21 cellular contexts compared by ENCODE assay signal in genomic region chr7:150570712-150571465, GRCh38. TPM values are rescaled to one million over a fixed set of nuclear protein-coding genes. Genes with fewer than 3 reads are reported as not detected.
DNase-seq lines count a peak whose midpoint lies in the region; ATAC-seq, FAIRE-seq and TF ChIP-seq lines count a peak whose summit lies in the region.
"Had no signal": no experiment of that assay in that cellular context is flagged by ENCODE, and none has a peak within 500 bp of the region (broad histone marks: within the 10 kb centered on the region; RNA-seq: fewer than 3 reads in every experiment).

No MANE protein-coding gene starts in this region.

- no peak for ATAC-seq in activated CD8-positive, alpha-beta memory T cell treated with anti-CD3 and anti-CD28 coated beads, Interleukin-2, amount 10 ng/mL, durations not matched to agents 7 days and 5 days
- ATAC-seq in T-cell (replicated peaks in 1 of 4) (no peak), K562 (no peak)
- no peak for ATAC-seq in natural killer cell treated with Interleukin-12 subunit alpha and Interleukin-12 subunit beta and Interleukin-15 and Interleukin-18, amount 100 ng/mL, for 72 hours
- ATAC-seq: stimulated activated naive CD8-positive, alpha-beta T cell treated with anti-CD3 and anti-CD28 coated beads, Interleukin-15, amount 100 ng/mL, for 72 hours had no signal

- H3K79me2 ChIP-seq in K562 (ENCODE audit: control insufficient read depth, insufficient read depth, low read length) (no peaks in the 10 kb centered on the region), Karpas-422 (ENCODE audit: low read length) (no peaks in the 10 kb centered on the region)

- peak overlapping the region; percentile 88 for H3K4me3 Mint-ChIP-seq in activated CD8-positive, alpha-beta memory T cell treated with anti-CD3 and anti-CD28 coated beads, Interleukin-2, amount 10 ng/mL, durations not matched to agents 7 days and 5 days
- peak overlapping the region; percentile 87 to 99 (median 99) for H3K4me3 Mint-ChIP-seq in T-cell
- H3K4me3 Mint-ChIP-seq in natural killer cell treated with Interleukin-12 subunit alpha and Interleukin-12 subunit beta and Interleukin-15 and Interleukin-18, amount 100 ng/mL, for 72 hours = peak overlapping the region; percentile 93
- H3K4me3 Mint-ChIP-seq: memory B cell, nephron had no signal

- H3K27ac ChIP-seq in K562 (ENCODE audit: extremely low read depth, low read depth, low read length) (no peak overlapping the region), Karpas-422 (ENCODE audit: low read length) (no peak overlapping the region)

- intact Hi-C loops in K562 (cut with micrococcal nuclease) = no loop called here

- no peak for TF ChIP-seq POLR2A in K562 (conservative IDR thresholded peaks at IDR 0.05)

- no peak for TF ChIP-seq EP300 in K562 (IDR thresholded peaks at IDR 0.05; ENCODE audit: low read length)

- H3K27me3 Mint-ChIP-seq in activated CD8-positive, alpha-beta memory T cell treated with anti-CD3 and anti-CD28 coated beads, Interleukin-2, amount 10 ng/mL, durations not matched to agents 7 days and 5 days = no peaks in the 10 kb centered on the region
- H3K27me3 Mint-ChIP-seq in T-cell = no peaks in the 10 kb centered on the region
- H3K27me3 Mint-ChIP-seq in natural killer cell treated with Interleukin-12 subunit alpha and Interleukin-12 subunit beta and Interleukin-15 and Interleukin-18, amount 100 ng/mL, for 72 hours = no peaks in the 10 kb centered on the region
- H3K27me3 Mint-ChIP-seq: stimulated activated naive CD8-positive, alpha-beta T cell treated with anti-CD3 and anti-CD28 coated beads, Interleukin-15, amount 100 ng/mL, for 72 hours had no signal

- H3K9me1 ChIP-seq in K562 (ENCODE audit: control insufficient read depth, insufficient read depth, low read length) = no peaks in the 10 kb centered on the region

- no peak for TF ChIP-seq CTCF in K562 (IDR thresholded peaks at IDR 0.05 in 2 of 3, conservative IDR thresholded peaks at IDR 0.05 in 1 of 3; ENCODE audit: insufficient read depth in 2 of 3, low read depth in 1 of 3, low read length in 3 of 3)

- WGBS in K562 (ENCODE audit: insufficient coverage, low coverage, missing lambda C conversion rate) = under 1% methylated on average over 5 of the region's 5 CpGs

- no peak for TF ChIP-seq RAD21 in K562 (CRISPR knock-in tag; conservative IDR thresholded peaks at IDR 0.05 in 1 of 2, IDR thresholded peaks at IDR 0.05 in 1 of 2)

- H3K36me3 ChIP-seq in K562 (ENCODE audit: control insufficient read depth, insufficient read depth, low read length) (no peaks in the 10 kb centered on the region), Karpas-422 (ENCODE audit: insufficient read depth, low read length) (no peaks in the 10 kb centered on the region)

- H3K9me3 Mint-ChIP-seq in activated CD8-positive, alpha-beta memory T cell treated with anti-CD3 and anti-CD28 coated beads, Interleukin-2, amount 10 ng/mL, durations not matched to agents 7 days and 5 days (ENCODE audit: low read depth) = peaks cover 19% of the 10 kb centered on the region
- H3K9me3 Mint-ChIP-seq in T-cell = peaks cover 5 to 40% (median 37%) of the 10 kb centered on the region in 3 donors
- peaks cover 12% of the 10 kb centered on the region for H3K9me3 Mint-ChIP-seq in natural killer cell treated with Interleukin-12 subunit alpha and Interleukin-12 subunit beta and Interleukin-15 and Interleukin-18, amount 100 ng/mL, for 72 hours
- H3K9me3 Mint-ChIP-seq: memory B cell, nephron had no signal

- H3K36me3 Mint-ChIP-seq in activated CD8-positive, alpha-beta memory T cell treated with anti-CD3 and anti-CD28 coated beads, Interleukin-2, amount 10 ng/mL, durations not matched to agents 7 days and 5 days = peaks cover 80% of the 10 kb centered on the region
- H3K36me3 Mint-ChIP-seq in T-cell = peaks cover 73% of the 10 kb centered on the region
- peaks cover 79% of the 10 kb centered on the region for H3K36me3 Mint-ChIP-seq in natural killer cell treated with Interleukin-12 subunit alpha and Interleukin-12 subunit beta and Interleukin-15 and Interleukin-18, amount 100 ng/mL, for 72 hours
- H3K36me3 Mint-ChIP-seq: memory B cell had no signal

- POLR2A ChIA-PET in T-cell (lab: Charles Lee) = no interaction called here
- POLR2A ChIA-PET in K562 (lab: Yijun Ruan, JAX) = interaction anchor here (0.7 kb wide), 1 partner anchor 426 kb away, joined by 3 read pairs; no protein-coding TSS in a partner anchor

- H3K4me3 ChIP-seq in K562 (no peak overlapping the region), Karpas-422 (ENCODE audit: low read length) (no peak overlapping the region)

- CTCF ChIA-PET in activated CD8-positive, alpha-beta memory T cell treated with anti-CD3 and anti-CD28 coated beads, Interleukin-2, amount 10 ng/mL, durations not matched to agents 7 days and 5 days (lab: Charles Lee) = interaction anchor here (0.5 to 5.1 kb wide), 5 partner anchors 16 to 1310 kb away, joined by 3 to 52 read pairs (median 3); partner anchors contain the start of genes GIMAP7 and GIMAP8
- CTCF ChIA-PET in T-cell (lab: Charles Lee) = interaction anchor here in 1 of 2 donors (0.6 kb wide), 1 partner anchor 130 kb away, joined by 3 read pairs; no protein-coding TSS in a partner anchor
- CTCF ChIA-PET in K562 (lab: Yijun Ruan, JAX; ENCODE audit: low intra/inter-chr PET ratio) = interaction anchor here (0.6 kb wide), 1 partner anchor 207 kb away, joined by 3 read pairs; no protein-coding TSS in a partner anchor

- no peaks in the 10 kb centered on the region for H3K9me2 ChIP-seq in Karpas-422 (replicated peaks; ENCODE audit: insufficient read depth, low read length)

- no TSS peak for BruUV-seq in K562 (replicated peaks; lab: Mats Ljungman, UMichigan)

- H3K27me3 ChIP-seq in K562 (ENCODE audit: control insufficient read depth in 2 of 2, insufficient read depth in 2 of 2, low read length in 2 of 2) = peaks cover 0 to 20% of the 10 kb centered on the region in 2 experiments; a peak in 2 of 5 replicates
- 0 out of 2 replicates have a peak, but pooled peaks cover 2% of the 10 kb centered on the region for H3K27me3 ChIP-seq in Karpas-422 (ENCODE audit: low read length)

- H3K4me1 Mint-ChIP-seq in activated CD8-positive, alpha-beta memory T cell treated with anti-CD3 and anti-CD28 coated beads, Interleukin-2, amount 10 ng/mL, durations not matched to agents 7 days and 5 days = peaks cover 42% of the 10 kb centered on the region
- peaks cover 58 to 71% (median 60%) of the 10 kb centered on the region in 3 donors for H3K4me1 Mint-ChIP-seq in T-cell
- H3K4me1 Mint-ChIP-seq in natural killer cell treated with Interleukin-12 subunit alpha and Interleukin-12 subunit beta and Interleukin-15 and Interleukin-18, amount 100 ng/mL, for 72 hours (ENCODE audit: low read depth in 2 of 2) = peaks cover 48 to 49% of the 10 kb centered on the region in 2 donors
- H3K4me1 Mint-ChIP-seq: nephron had no signal

- DNase-seq in activated CD8-positive, alpha-beta memory T cell treated with anti-CD3 and anti-CD28 coated beads, Interleukin-2, amount 10 ng/mL, durations not matched to agents 7 days and 5 days = no peak
- no peak for DNase-seq in activated CD8-positive, alpha-beta memory T cell treated with anti-CD3 and anti-CD28 coated beads, Interleukin-2, amount 50 U/mL, for 4 hours
- DNase-seq in T-cell (no peak), K562 (ENCODE audit: extremely low read depth in 1 of 4, low spot score in 3 of 4) (no peak), Karpas-422 (no peak), HPDE6-E6E7 (ENCODE audit: extremely low spot score) (no peak), NCI-H1694 (lab: John Stamatoyannopoulos, UW) (no peak)
- DNase-seq in natural killer cell treated with Interleukin-12 subunit alpha and Interleukin-12 subunit beta and Interleukin-15 and Interleukin-18, amount 100 ng/mL, for 72 hours (ENCODE audit: low spot score) = no peak
- DNase-seq: effector CD4-positive, alpha-beta T cell; EL; KBM-7; NCI-H1105; NCI-H526 treated with DMSO at 0.1 percent for 48 hours; retina; stimulated activated naive CD8-positive, alpha-beta T cell treated with anti-CD3 and anti-CD28 coated beads, Interleukin-15, amount 100 ng/mL, for 72 hours had no signal

- H3K9me3 ChIP-seq in K562 (replicated peaks; ENCODE audit: control insufficient read depth, insufficient read depth, low read depth, low read length) (no peaks in the 10 kb centered on the region), Karpas-422 (ENCODE audit: low read length) (no peaks in the 10 kb centered on the region)

- peak overlapping the region; percentile 96 for H3K27ac Mint-ChIP-seq in activated CD8-positive, alpha-beta memory T cell treated with anti-CD3 and anti-CD28 coated beads, Interleukin-2, amount 10 ng/mL, durations not matched to agents 7 days and 5 days
- peak overlapping the region; percentile 100 for H3K27ac Mint-ChIP-seq in T-cell
- H3K27ac Mint-ChIP-seq in natural killer cell treated with Interleukin-12 subunit alpha and Interleukin-12 subunit beta and Interleukin-15 and Interleukin-18, amount 100 ng/mL, for 72 hours = peak overlapping the region; percentile 96 to 99
- H3K27ac Mint-ChIP-seq: memory B cell, nephron had no signal

- no peak overlapping the region for H3K4me2 ChIP-seq in K562 (ENCODE audit: insufficient read depth, low read length)
- no peak overlapping the region for H3K4me2 ChIP-seq in Karpas-422 (ENCODE audit: low read depth, low read length, poor library complexity, severe bottlenecking)

- H2AFZ ChIP-seq in K562 (ENCODE audit: low read depth, low read length) = no peak overlapping the region
- H2AFZ ChIP-seq in Karpas-422 (ENCODE audit: low read length) = no peak overlapping the region

- in situ Hi-C loops in K562 (cut with MboI) = no loop called here

- H4K20me1 ChIP-seq in K562 (replicated peaks; ENCODE audit: control insufficient read depth, insufficient read depth, low read length) (no peaks in the 10 kb centered on the region), Karpas-422 (ENCODE audit: insufficient read depth, low read depth, low read length) (no peaks in the 10 kb centered on the region)

- H3K9ac ChIP-seq in K562 (ENCODE audit: insufficient read depth in 1 of 2, low read depth in 2 of 2, low read length in 2 of 2) (no peak overlapping the region), Karpas-422 (ENCODE audit: low read length) (no peak overlapping the region)

- no peak for FAIRE-seq in K562 (lab: Jason Lieb, UNC)
- FAIRE-seq: H54 had no signal

- H3K4me1 ChIP-seq in K562 (replicated peaks in 1 of 2; ENCODE audit: control insufficient read depth in 2 of 2, insufficient read depth in 2 of 2, low read length in 2 of 2) (no peaks in the 10 kb centered on the region), Karpas-422 (ENCODE audit: low read length) (no peaks in the 10 kb centered on the region)

RNA-seq across cellular contexts. Expression of gene GIMAP4, which starts 3.7 kb away (rescaled TPM):
- 100 to 1,000 TPM in 1 of 2 experiments, 10 to 100 TPM in 1; 60.5 to 145 TPM for total RNA-seq in activated CD8-positive, alpha-beta memory T cell treated with anti-CD3 and anti-CD28 coated beads, Interleukin-2, amount 10 ng/mL, durations not matched to agents 7 days and 5 days
- 100 to 1,000 TPM; 121 to 341 (median 306) TPM for total RNA-seq in T-cell
- total RNA-seq in K562 (2011; cell fraction: chromatin; rRNA removed; ENCODE audit: low replicate concordance) = not detected in 2 replicates
- not detected in 2 replicates for total RNA-seq in K562 (2011; cell fraction: nucleolus; rRNA removed)
- not detected in 2 replicates for total RNA-seq in K562 (2011; cell fraction: nucleoplasm; rRNA removed)
- not detected in 2 replicates for total RNA-seq in K562 (2014; rRNA removed)
- total RNA-seq in K562 (2014; rRNA removed; fragmentation: Illumina TruSeq; extraction: Trizol) = not detected in 2 replicates
- total RNA-seq in K562 (2015; rRNA removed; fragmentation: Illumina TruSeq; extraction: Trizol) = not detected in 2 replicates
- total RNA-seq in K562 (2021) = 0.16 and 0.42 TPM in 2 replicates
- polyA plus RNA-seq in K562 (2011; rRNA removed) = not detected in 2 replicates
- polyA plus RNA-seq in K562 (2011; cell fraction: cytosol; rRNA removed) = not detected in 2 replicates
- not detected in 2 replicates for polyA plus RNA-seq in K562 (2011; cell fraction: nucleus; rRNA removed)
- not detected in 2 replicates for polyA plus RNA-seq in K562 (2012)
- polyA plus RNA-seq in K562 (2014; fragmentation: Illumina TruSeq; extraction: Trizol) = not detected in 2 replicates
- polyA plus RNA-seq in K562 (2014; fragmentation: Nextera tagmentation; extraction: Ambion mirVana) = not detected
- not detected in 2 replicates for polyA plus RNA-seq in K562 (2014; rRNA removed)
- polyA minus RNA-seq in K562 (2011; rRNA and poly(A)+ RNA removed) = not detected in 2 replicates
- not detected in 2 replicates for polyA minus RNA-seq in K562 (2011; cell fraction: cytosol; rRNA and poly(A)+ RNA removed)
- not detected in 2 replicates for polyA minus RNA-seq in K562 (2011; cell fraction: nucleus; rRNA and poly(A)+ RNA removed)
- total RNA-seq in natural killer cell treated with Interleukin-12 subunit alpha and Interleukin-12 subunit beta and Interleukin-15 and Interleukin-18, amount 100 ng/mL, for 72 hours = 100 to 1,000 TPM in 1 of 2 donors, 10 to 100 TPM in 1; 83.6 to 245 TPM
- total RNA-seq in Karpas-422 (2014; rRNA removed; shearing (Covaris generic); ENCODE audit: low replicate concordance) = not detected in 2 replicates
- total RNA-seq: A673, fibroblast of lung, OCI-LY7 had no signal
- polyA plus RNA-seq: fibroblast of lung had no signal

RNA-seq across cellular contexts. Expression of gene GIMAP7, which starts 56.2 kb away (rescaled TPM):
- total RNA-seq in activated CD8-positive, alpha-beta memory T cell treated with anti-CD3 and anti-CD28 coated beads, Interleukin-2, amount 10 ng/mL, durations not matched to agents 7 days and 5 days = 10 to 100 TPM; 49.9 to 89.7 TPM
- total RNA-seq in T-cell (100 to 1,000 TPM in 3 of 5 donors, 10 to 100 TPM in 2; 76.8 to 430 (median 392) TPM), K562 (2014; rRNA removed) (not detected in 2 replicates), K562 (2014; rRNA removed; fragmentation: Illumina TruSeq; extraction: Trizol) (not detected in 2 replicates), K562 (2015; rRNA removed; fragmentation: Illumina TruSeq; extraction: Trizol) (not detected in 2 replicates), K562 (2021) (0.25 and 0.42 TPM in 2 replicates)
- not detected in 2 replicates for total RNA-seq in K562 (2011; cell fraction: chromatin; rRNA removed; ENCODE audit: low replicate concordance)
- not detected in 2 replicates for total RNA-seq in K562 (2011; cell fraction: nucleolus; rRNA removed)
- total RNA-seq in K562 (2011; cell fraction: nucleoplasm; rRNA removed) = not detected in 2 replicates
- polyA plus RNA-seq in K562 (2011; rRNA removed) (not detected in 2 replicates), K562 (2014; fragmentation: Illumina TruSeq; extraction: Trizol) (not detected in 2 replicates), K562 (2014; fragmentation: Nextera tagmentation; extraction: Ambion mirVana) (not detected), K562 (2014; rRNA removed) (not detected in 2 replicates)
- polyA plus RNA-seq in K562 (2011; cell fraction: cytosol; rRNA removed) = not detected in 2 replicates
- not detected in 2 replicates for polyA plus RNA-seq in K562 (2011; cell fraction: nucleus; rRNA removed)
- not detected in 2 replicates for polyA plus RNA-seq in K562 (2012)
- not detected in 2 replicates for polyA minus RNA-seq in K562 (2011; rRNA and poly(A)+ RNA removed)
- polyA minus RNA-seq in K562 (2011; cell fraction: cytosol; rRNA and poly(A)+ RNA removed) = not detected in 2 replicates
- polyA minus RNA-seq in K562 (2011; cell fraction: nucleus; rRNA and poly(A)+ RNA removed) = not detected in 2 replicates
- 10 to 100 TPM; 50.5 to 60.4 TPM for total RNA-seq in natural killer cell treated with Interleukin-12 subunit alpha and Interleukin-12 subunit beta and Interleukin-15 and Interleukin-18, amount 100 ng/mL, for 72 hours
- not detected in 2 replicates for total RNA-seq in Karpas-422 (2014; rRNA removed; shearing (Covaris generic); ENCODE audit: low replicate concordance)
- total RNA-seq: A673, fibroblast of lung, OCI-LY7 had no signal
- polyA plus RNA-seq: fibroblast of lung had no signal

Comparison
In these comparisons a context has a peak if more than half of its experiments do, and no peak if none do; other contexts are left out.
1. RNA of gene GIMAP4, which starts 3.7 kb away (total RNA-seq): 121 to 341 TPM in T-cell, 83.6 to 245 TPM in natural killer cell treated with Interleukin-12 subunit alpha and Interleukin-12 subunit beta and Interleukin-15 and Interleukin-18, amount 100 ng/mL, for 72 hours and 60.5 to 145 TPM in activated CD8-positive, alpha-beta memory T cell treated with anti-CD3 and anti-CD28 coated beads, Interleukin-2, amount 10 ng/mL, durations not matched to agents 7 days and 5 days; 0.16 to 0.42 TPM in K562 and not detected in Karpas-422; every median in the first group is over 10 times any median in the second.
2. RNA of gene GIMAP7, which starts 56.2 kb away (total RNA-seq): 76.8 to 430 TPM in T-cell, 49.9 to 89.7 TPM in activated CD8-positive, alpha-beta memory T cell treated with anti-CD3 and anti-CD28 coated beads, Interleukin-2, amount 10 ng/mL, durations not matched to agents 7 days and 5 days and 50.5 to 60.4 TPM in natural killer cell treated with Interleukin-12 subunit alpha and Interleukin-12 subunit beta and Interleukin-15 and Interleukin-18, amount 100 ng/mL, for 72 hours; 0.25 to 0.42 TPM in K562 and not detected in Karpas-422; every median in the first group is over 10 times any median in the second.
3. Peak in every context shown above with its lines, with median percentiles within 50 percentile points of each other: H3K27ac Mint-ChIP-seq and H3K4me3 Mint-ChIP-seq.